18 cellular contexts compared by ENCODE assay signal in genomic region chr10:80861882-80862281, GRCh38.
"Had no signal": no experiment of that assay in that cellular context is flagged by ENCODE, and none has a peak within 500 bp of the region (broad histone marks: within the 10 kb centered on the region; RNA-seq: fewer than 3 reads in every experiment).

No MANE protein-coding gene starts in this region.

- H3K27ac ChIP-seq: adrenal gland, gastrocnemius medialis, heart right ventricle, testis had no signal

- ATAC-seq: gastrocnemius medialis, heart right ventricle, left ventricle myocardium superior had no signal

- H3K4me3 Mint-ChIP-seq: activated B cell treated with CpG ODN at 0.5 μM for 24 hours; activated CD4-positive, alpha-beta T cell treated with anti-CD3 and anti-CD28 coated beads, Interleukin-2, amount 10 ng/mL, durations not matched to agents 7 days and 5 days; nephron progenitor cell; stimulated activated naive CD8-positive, alpha-beta T cell treated with anti-CD3 and anti-CD28 coated beads, Interleukin-15, Interleukin-2, amounts not matched to agents 100 ng/mL and 50 ng/mL, for 24 hours had no signal

- H3K4me3 ChIP-seq: adrenal gland, gastrocnemius medialis, heart right ventricle, testis had no signal

- H3K9me3 Mint-ChIP-seq: activated CD4-positive, alpha-beta T cell treated with anti-CD3 and anti-CD28 coated beads, Interleukin-2, amount 10 ng/mL, durations not matched to agents 7 days and 5 days; stimulated activated naive CD8-positive, alpha-beta T cell treated with anti-CD3 and anti-CD28 coated beads, Interleukin-15, Interleukin-2, amounts not matched to agents 100 ng/mL and 50 ng/mL, for 24 hours had no signal

- H3K36me3 ChIP-seq: adrenal gland, gastrocnemius medialis, heart right ventricle had no signal

- H3K27me3 Mint-ChIP-seq: activated CD4-positive, alpha-beta T cell treated with anti-CD3 and anti-CD28 coated beads, Interleukin-2, amount 10 ng/mL, durations not matched to agents 7 days and 5 days had no signal

- DNase-seq: activated B cell treated with CpG ODN at 0.5 μM for 24 hours; activated CD4-positive, alpha-beta T cell treated with anti-CD3 and anti-CD28 coated beads, Interleukin-2, amount 10 ng/mL, durations not matched to agents 7 days and 5 days; activated CD8-positive, alpha-beta memory T cell treated with anti-CD3 and anti-CD28 coated beads for 24 hours; activated naive CD4-positive, alpha-beta T cell treated with anti-CD3 and anti-CD28 coated beads, Interleukin-2, amount 50 U/mL, for 16 hours; adrenal gland; central memory CD4-positive, alpha-beta T cell; cortex of kidney; effector CD8-positive, alpha-beta T cell; gastrocnemius medialis; heart right ventricle; left ventricle myocardium superior; mesendoderm; nephron progenitor cell; stimulated activated CD4-positive, alpha-beta T cell treated with anti-CD3 and anti-CD28 coated beads, Interleukin-4, amount 100 ng/mL, for 1 hour; stimulated activated CD8-positive, alpha-beta memory T cell treated with anti-CD3 and anti-CD28 coated beads, Interleukin-4, amount 100 ng/mL, for 48 hours; testis had no signal

- H3K27me3 ChIP-seq: adrenal gland, gastrocnemius medialis, testis had no signal

- H3K27ac Mint-ChIP-seq: activated B cell treated with CpG ODN at 0.5 μM for 24 hours; activated CD4-positive, alpha-beta T cell treated with anti-CD3 and anti-CD28 coated beads, Interleukin-2, amount 10 ng/mL, durations not matched to agents 7 days and 5 days; nephron progenitor cell; stimulated activated naive CD8-positive, alpha-beta T cell treated with anti-CD3 and anti-CD28 coated beads, Interleukin-15, Interleukin-2, amounts not matched to agents 100 ng/mL and 50 ng/mL, for 24 hours had no signal

- H3K9me3 ChIP-seq: adrenal gland, gastrocnemius medialis, testis had no signal

- FAIRE-seq: keratinocyte had no signal

- H3K4me1 ChIP-seq: adrenal gland, gastrocnemius medialis, heart right ventricle, testis had no signal

- H3K4me1 Mint-ChIP-seq: activated B cell treated with CpG ODN at 0.5 μM for 24 hours; activated CD4-positive, alpha-beta T cell treated with anti-CD3 and anti-CD28 coated beads, Interleukin-2, amount 10 ng/mL, durations not matched to agents 7 days and 5 days; nephron progenitor cell had no signal
